24 cellular contexts compared by ENCODE assay signal in genomic region chr3:78899846-78900245, GRCh38.
"Had no signal": no experiment of that assay in that cellular context is flagged by ENCODE, and none has a peak within 500 bp of the region (broad histone marks: within the 10 kb centered on the region; RNA-seq: fewer than 3 reads in every experiment).

No MANE protein-coding gene starts in this region.

- H3K9me3 Mint-ChIP-seq: activated naive CD8-positive, alpha-beta T cell treated with anti-CD3 and anti-CD28 coated beads for 36 hours; activated T-helper 2 cell treated with anti-CD3 and anti-CD28 coated beads, Interferon-gamma antibody, Interleukin-2, Interleukin-4, amounts not matched to agents 10 μg/mL and 5 μg/mL and 100 μg/mL, durations not matched to agents 14 hours and 24 hours and 36 hours had no signal

- H3K4me3 Mint-ChIP-seq: activated CD4-positive, alpha-beta memory T cell treated with anti-CD3 and anti-CD28 coated beads, Interleukin-2, amount 10 ng/mL, durations not matched to agents 7 days and 5 days; activated CD4-positive, alpha-beta T cell treated with anti-CD3 and anti-CD28 coated beads for 36 hours; activated naive CD4-positive, alpha-beta T cell treated with anti-CD3 and anti-CD28 coated beads, Interleukin-2, amount 10 ng/mL, durations not matched to agents 7 days and 5 days; activated naive CD8-positive, alpha-beta T cell treated with anti-CD3 and anti-CD28 coated beads for 36 hours had no signal

- H3K27me3 Mint-ChIP-seq: activated CD4-positive, alpha-beta memory T cell treated with anti-CD3 and anti-CD28 coated beads, Interleukin-2, amount 10 ng/mL, durations not matched to agents 7 days and 5 days; activated CD4-positive, alpha-beta T cell treated with anti-CD3 and anti-CD28 coated beads for 36 hours; activated naive CD4-positive, alpha-beta T cell treated with anti-CD3 and anti-CD28 coated beads, Interleukin-2, amount 10 ng/mL, durations not matched to agents 7 days and 5 days; activated naive CD8-positive, alpha-beta T cell treated with anti-CD3 and anti-CD28 coated beads for 36 hours had no signal

- H3K9me3 ChIP-seq: MG63, SK-N-SH had no signal

- H3K4me1 Mint-ChIP-seq: activated CD4-positive, alpha-beta memory T cell treated with anti-CD3 and anti-CD28 coated beads, Interleukin-2, amount 10 ng/mL, durations not matched to agents 7 days and 5 days; activated CD4-positive, alpha-beta T cell treated with anti-CD3 and anti-CD28 coated beads for 36 hours; activated naive CD4-positive, alpha-beta T cell treated with anti-CD3 and anti-CD28 coated beads, Interleukin-2, amount 10 ng/mL, durations not matched to agents 7 days and 5 days had no signal

- H3K36me3 Mint-ChIP-seq: activated naive CD4-positive, alpha-beta T cell treated with anti-CD3 and anti-CD28 coated beads, Interleukin-2, amount 10 ng/mL, durations not matched to agents 7 days and 5 days; activated naive CD8-positive, alpha-beta T cell treated with anti-CD3 and anti-CD28 coated beads for 36 hours had no signal

- H3K27ac ChIP-seq: WERI-Rb-1 had no signal

- H3K27ac Mint-ChIP-seq: activated CD4-positive, alpha-beta memory T cell treated with anti-CD3 and anti-CD28 coated beads, Interleukin-2, amount 10 ng/mL, durations not matched to agents 7 days and 5 days; activated CD4-positive, alpha-beta T cell treated with anti-CD3 and anti-CD28 coated beads for 36 hours; activated naive CD4-positive, alpha-beta T cell treated with anti-CD3 and anti-CD28 coated beads, Interleukin-2, amount 10 ng/mL, durations not matched to agents 7 days and 5 days; activated naive CD8-positive, alpha-beta T cell treated with anti-CD3 and anti-CD28 coated beads for 36 hours; activated T-helper 2 cell treated with anti-CD3 and anti-CD28 coated beads, Interferon-gamma antibody, Interleukin-2, Interleukin-4, amounts not matched to agents 10 μg/mL and 5 μg/mL and 100 μg/mL, durations not matched to agents 14 hours and 24 hours and 36 hours had no signal

- H3K36me3 ChIP-seq: MG63, WERI-Rb-1 had no signal

- ATAC-seq: activated CD4-positive, alpha-beta T cell treated with anti-CD3 and anti-CD28 coated beads for 36 hours; Right ventricle myocardium inferior had no signal

- H3K27me3 ChIP-seq: MG63 had no signal

- H3K9ac ChIP-seq: SK-N-SH had no signal

- DNase-seq: activated CD4-positive, alpha-beta memory T cell treated with anti-CD3 and anti-CD28 coated beads, Interleukin-2, amount 10 ng/mL, durations not matched to agents 7 days and 5 days; activated CD4-positive, alpha-beta T cell treated with anti-CD3 and anti-CD28 coated beads for 36 hours; activated CD4-positive, alpha-beta T cell treated with anti-CD3 and anti-CD28 coated beads, Interleukin-2, amount 50 U/mL, for 1 hour; activated gamma-delta T cell treated with Interleukin-2 at 50 U/mL for 16 hours; activated naive CD4-positive, alpha-beta T cell treated with anti-CD3 and anti-CD28 coated beads, Interleukin-2, amount 10 ng/mL, durations not matched to agents 7 days and 5 days; activated naive CD8-positive, alpha-beta T cell treated with anti-CD3 and anti-CD28 coated beads for 36 hours; activated T-cell treated with anti-CD3 and anti-CD28 coated beads for 4 hours; activated T-cell treated with anti-CD3 and anti-CD28 coated beads, Interleukin-2, amount 50 U/mL, for 48 hours; MG63; MV-4-11; NCI-H1092 treated with DMSO at 0.1 percent for 48 hours; NCI-H1417 treated with DMSO at 0.1 percent for 48 hours; NCI-H1694 treated with DMSO at 0.1 percent for 48 hours; NCI-H2029 treated with DMSO at 0.1 percent for 48 hours; NCI-H2171; NCI-H226; NCI-H526; NCI-H82; RPMI8226; SK-N-SH; T-helper 1 cell; WERI-Rb-1 had no signal

- H3K4me2 ChIP-seq: SK-N-SH had no signal

- H3K4me3 ChIP-seq: MG63 had no signal
